9 cellular contexts compared by ENCODE assay signal in genomic region chr2:79940366-79940765, GRCh38.
"Had no signal": no experiment of that assay in that cellular context is flagged by ENCODE, and none has a peak within 500 bp of the region (broad histone marks: within the 10 kb centered on the region; RNA-seq: fewer than 3 reads in every experiment).

No MANE protein-coding gene starts in this region.

- H3K4me3 Mint-ChIP-seq: HFFc6 had no signal

- H3K27ac ChIP-seq: GM23248 had no signal

- DNase-seq: GM23248, GOT3, H7, HFFc6, IMR-90, KG1 had no signal

- H3K27ac Mint-ChIP-seq: HFFc6 had no signal

- FAIRE-seq: HTR-8/SVneo, K562 had no signal

- ATAC-seq: HCT116, K562 had no signal

- H3K9me3 Mint-ChIP-seq: HFFc6 had no signal
